8 cellular contexts compared by ENCODE assay signal in genomic region chr17:76556759-76557367, GRCh38. TPM values are rescaled to one million over a fixed set of nuclear protein-coding genes. Genes with fewer than 3 reads are reported as not detected.
DNase-seq lines count a peak whose midpoint lies in the region; ATAC-seq and TF ChIP-seq lines count a peak whose summit lies in the region.

No MANE protein-coding gene starts in this region.

- WGBS in esophagus squamous epithelium, 2 donors: 11 to 28% methylated on average over 18 to 31 of the region's 31 CpGs

- H3K27me3 ChIP-seq in esophagus squamous epithelium: no peaks in the 10 kb centered on the region
- no peaks in the 10 kb centered on the region for H3K27me3 ChIP-seq in neutrophil

- TF ChIP-seq CTCF in esophagus squamous epithelium (IDR thresholded peaks at IDR 0.05) (no peak), neutrophil (IDR thresholded peaks at IDR 0.05) (no peak)

- peak overlapping the region; percentile 98 for H3K4me3 Mint-ChIP-seq in activated CD4-positive, alpha-beta T cell treated with anti-CD3 and anti-CD28 coated beads, Interleukin-2, amount 10 ng/mL, durations not matched to agents 24 days and 14 days

- DNase-seq in Right ventricle myocardium inferior (ENCODE audit: missing footprints) (peak; percentile 72), cardiac septum (ENCODE audit: low spot score) (no peak), esophagus squamous epithelium (lab: John Stamatoyannopoulos, UW) (no peak), NCI-H526 treated with DMSO at 0.1 percent for 48 hours (lab: John Stamatoyannopoulos, UW) (no peak), SW480 (ENCODE audit: low spot score) (no peak)
- peak; percentile 82 for DNase-seq in activated CD4-positive, alpha-beta T cell treated with anti-CD3 and anti-CD28 coated beads, Interleukin-2, amount 10 ng/mL, durations not matched to agents 24 days and 14 days

- peak overlapping the region; percentile 97 for H3K27ac Mint-ChIP-seq in activated CD4-positive, alpha-beta T cell treated with anti-CD3 and anti-CD28 coated beads, Interleukin-2, amount 10 ng/mL, durations not matched to agents 24 days and 14 days

- H3K27ac ChIP-seq in esophagus squamous epithelium (peak overlapping the region; percentile 93 to 95 (median 94)), neutrophil (peak overlapping the region; percentile 97)

- H3K9me3 ChIP-seq in esophagus squamous epithelium (no peaks in the 10 kb centered on the region), neutrophil (no peaks in the 10 kb centered on the region)

- H3K36me3 ChIP-seq in esophagus squamous epithelium: peaks cover 0 to 12% (median 3%) of the 10 kb centered on the region in 3 donors
- no peaks in the 10 kb centered on the region for H3K36me3 ChIP-seq in neutrophil

- H3K4me1 ChIP-seq in esophagus squamous epithelium (peaks cover 15 to 69% (median 41%) of the 10 kb centered on the region in 3 donors), neutrophil (ENCODE audit: control insufficient read depth in 1 of 2, insufficient read depth in 1 of 2, low read depth in 1 of 2, low read length in 1 of 2) (peaks cover 47 to 71% of the 10 kb centered on the region in 2 experiments)

- H3K27me3 Mint-ChIP-seq in activated CD4-positive, alpha-beta T cell treated with anti-CD3 and anti-CD28 coated beads, Interleukin-2, amount 10 ng/mL, durations not matched to agents 24 days and 14 days: no peaks in the 10 kb centered on the region

- peaks cover 41% of the 10 kb centered on the region for H3K36me3 Mint-ChIP-seq in activated CD4-positive, alpha-beta T cell treated with anti-CD3 and anti-CD28 coated beads, Interleukin-2, amount 10 ng/mL, durations not matched to agents 24 days and 14 days (ENCODE audit: low read depth)

- ATAC-seq in Right ventricle myocardium inferior (no peak), HG03520 (IDR thresholded peaks at IDR 0.05; ENCODE audit: unreplicated experiment) (peak; percentile 31)

- H3K4me3 ChIP-seq in esophagus squamous epithelium (peak overlapping the region; percentile 71 to 82 (median 79)), neutrophil (ENCODE audit: low read depth in 1 of 2, low read length in 1 of 2) (peak overlapping the region; percentile 90 to 99)

- peaks cover 42% of the 10 kb centered on the region for H3K4me1 Mint-ChIP-seq in activated CD4-positive, alpha-beta T cell treated with anti-CD3 and anti-CD28 coated beads, Interleukin-2, amount 10 ng/mL, durations not matched to agents 24 days and 14 days

- intact Hi-C loops in Right ventricle myocardium inferior (cut with DNase I) (loop anchor here (5.0 kb wide), 2 partner anchors 65 to 155 kb away; partner anchors contain the start of gene MXRA7), cardiac septum (cut with DNase I) (loop anchor here (5.0 kb wide), 2 partner anchors 70 to 155 kb away; partner anchors contain the start of gene MXRA7), esophagus squamous epithelium (cut with DNase I) (no loop called here)
- intact Hi-C loops in activated CD4-positive, alpha-beta T cell treated with anti-CD3 and anti-CD28 coated beads, Interleukin-2, amount 10 ng/mL, durations not matched to agents 24 days and 14 days (cut with micrococcal nuclease): loop anchor here (2.0 to 5.0 kb wide), 3 partner anchors 42 to 180 kb away; partner anchors contain the start of genes MFSD11 and SRSF2

- no peaks in the 10 kb centered on the region for H3K9me3 Mint-ChIP-seq in activated CD4-positive, alpha-beta T cell treated with anti-CD3 and anti-CD28 coated beads, Interleukin-2, amount 10 ng/mL, durations not matched to agents 24 days and 14 days

- no peak for TF ChIP-seq POLR2A in esophagus squamous epithelium (IDR thresholded peaks at IDR 0.05)

RNA-seq across cellular contexts. Expression of gene PRCD, which starts 17.0 kb away (rescaled TPM):
- 3.4 TPM for total RNA-seq in Right ventricle myocardium inferior
- 2.7 TPM for total RNA-seq in cardiac septum
- not detected in 2 replicates for total RNA-seq in activated CD4-positive, alpha-beta T cell treated with anti-CD3 and anti-CD28 coated beads, Interleukin-2, amount 10 ng/mL, durations not matched to agents 24 days and 14 days
- total RNA-seq in esophagus squamous epithelium: 1 to 10 TPM in 2 of 4 donors, under 1 TPM in 1, not detected in 1; 0.73 to 2.5 (median 1.4) TPM

RNA-seq across cellular contexts. Expression of gene CYGB, which starts 19.4 kb away (rescaled TPM):
- 38.2 TPM for total RNA-seq in Right ventricle myocardium inferior
- 17.6 TPM for total RNA-seq in cardiac septum
- total RNA-seq in activated CD4-positive, alpha-beta T cell treated with anti-CD3 and anti-CD28 coated beads, Interleukin-2, amount 10 ng/mL, durations not matched to agents 24 days and 14 days: not detected in 2 replicates
- total RNA-seq in esophagus squamous epithelium: 10 to 100 TPM in 2 of 4 donors, 1 to 10 TPM in 2; 1.3 to 12.8 (median 6.9) TPM

RNA-seq across cellular contexts. Expression of gene ST6GALNAC2, which starts 28.8 kb away (rescaled TPM):
- 5.7 TPM for total RNA-seq in Right ventricle myocardium inferior
- total RNA-seq in cardiac septum: 6.2 TPM
- not detected in 2 replicates for total RNA-seq in activated CD4-positive, alpha-beta T cell treated with anti-CD3 and anti-CD28 coated beads, Interleukin-2, amount 10 ng/mL, durations not matched to agents 24 days and 14 days
- 10 to 100 TPM; 15.2 to 39.9 (median 29.5) TPM for total RNA-seq in esophagus squamous epithelium

RNA-seq across cellular contexts. Expression of gene RHBDF2, which starts 55.6 kb away (rescaled TPM):
- 17.9 TPM for total RNA-seq in Right ventricle myocardium inferior
- total RNA-seq in cardiac septum: 11.5 TPM
- total RNA-seq in activated CD4-positive, alpha-beta T cell treated with anti-CD3 and anti-CD28 coated beads, Interleukin-2, amount 10 ng/mL, durations not matched to agents 24 days and 14 days: 45.4 and 54.5 TPM in 2 replicates
- total RNA-seq in esophagus squamous epithelium: 10 to 100 TPM; 27.0 to 38.5 (median 33.7) TPM

Comparison
In these comparisons a context has a peak if more than half of its experiments do, and no peak if none do; other contexts are left out.
1. DNase-seq: peak in Right ventricle myocardium inferior (single experiment) and activated CD4-positive, alpha-beta T cell treated with anti-CD3 and anti-CD28 coated beads, Interleukin-2, amount 10 ng/mL, durations not matched to agents 24 days and 14 days (single experiment); none in cardiac septum (single experiment), esophagus squamous epithelium (single experiment), NCI-H526 treated with DMSO at 0.1 percent for 48 hours (single experiment) and SW480 (single experiment).